ENCODE assay signal across 8 cellular contexts in the genomic region with DNA sequence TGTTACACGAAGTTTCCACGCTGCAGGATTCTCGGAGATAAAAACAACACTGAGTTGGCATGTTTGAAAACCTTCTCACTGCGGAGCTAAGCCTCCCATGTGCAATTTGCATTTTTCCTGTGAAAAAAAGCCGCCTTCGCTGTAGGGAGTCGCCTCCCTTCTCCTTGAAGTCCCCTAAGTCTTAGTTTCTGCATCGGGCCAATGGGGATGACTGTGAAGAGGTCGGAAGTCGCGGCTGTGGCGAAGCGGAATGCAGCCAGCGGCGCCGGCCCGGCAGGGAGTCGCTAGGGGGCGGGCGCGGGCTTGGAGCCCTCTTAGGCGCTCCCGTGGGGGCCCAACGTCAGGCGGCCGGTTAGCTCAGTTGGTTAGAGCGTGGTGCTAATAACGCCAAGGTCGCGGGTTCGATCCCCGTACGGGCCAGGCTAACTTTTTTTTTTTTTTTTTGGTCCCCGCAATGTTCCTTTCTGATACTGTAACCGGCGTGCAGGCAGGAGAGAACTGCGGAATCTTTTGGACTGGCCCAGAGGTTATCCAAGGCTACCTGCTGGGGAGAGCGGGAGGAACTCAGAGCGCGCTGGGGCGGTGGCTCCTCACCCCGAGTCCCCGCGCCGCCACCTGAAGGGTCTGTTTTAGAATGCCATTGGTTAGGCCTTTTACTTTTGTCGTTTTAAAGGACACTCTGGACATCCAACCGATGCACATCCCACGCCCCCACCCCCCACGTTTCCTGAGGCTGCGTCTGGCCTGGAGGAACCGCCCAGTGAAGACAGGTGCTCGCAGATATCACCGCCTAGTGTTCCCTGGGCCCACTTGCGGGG. TPM values are rescaled to one million over a fixed set of nuclear protein-coding genes. Genes with fewer than 3 reads are reported as not detected.
DNase-seq lines count a peak whose midpoint lies in the region; ATAC-seq and TF ChIP-seq lines count a peak whose summit lies in the region.

No MANE protein-coding gene starts in this region.

- H3K27ac Mint-ChIP-seq in GM23338: peak overlapping the region; percentile 98
- peak overlapping the region; percentile 92 for H3K27ac Mint-ChIP-seq in activated T-helper 1 cell treated with anti-CD3 and anti-CD28 coated beads, Interleukin-12 subunit alpha, Interleukin-12 subunit beta, Interleukin-2, Interleukin-4 antibody, amounts not matched to agents 30 ng/mL and 10 ng/mL and 1 ng/mL, durations not matched to agents 14 hours and 24 hours and 36 hours
- peak overlapping the region; percentile 95 to 99 (median 98) for H3K27ac Mint-ChIP-seq in naive thymus-derived CD4-positive, alpha-beta T cell
- peak overlapping the region; percentile 93 for H3K27ac Mint-ChIP-seq in stimulated activated memory B cell treated with anti-CD40 and anti-IgM and Interleukin-4, amounts not matched to agents 10 μg/mL and 1 μg/mL and 100 μg/mL, for 72 hours

- peaks cover 29% of the 10 kb centered on the region for H3K27me3 ChIP-seq in GM23338 (ENCODE audit: insufficient read depth)
- no peaks in the 10 kb centered on the region for H3K27me3 ChIP-seq in Karpas-422 (ENCODE audit: low read length)
- no peaks in the 10 kb centered on the region for H3K27me3 ChIP-seq in fibroblast of lung (ENCODE audit: control insufficient read depth, insufficient read depth, low read length)
- H3K27me3 ChIP-seq in naive thymus-derived CD4-positive, alpha-beta T cell (ENCODE audit: control insufficient read depth in 2 of 2, insufficient read depth in 2 of 2, low read length in 2 of 2): no peaks in the 10 kb centered on the region

- H3K4me3 ChIP-seq in GM23338 (peak overlapping the region; percentile 64), Karpas-422 (ENCODE audit: low read length) (peak overlapping the region; percentile 71), fibroblast of lung (replicated peaks in 1 of 4; ENCODE audit: control extremely low read depth in 1 of 4, insufficient read depth in 1 of 4, low read depth in 3 of 4, low read length in 4 of 4) (peak overlapping the region; percentile 47 to 65 (median 57))
- peak overlapping the region; percentile 84 for H3K4me3 ChIP-seq in naive thymus-derived CD4-positive, alpha-beta T cell (ENCODE audit: low read length)

- DNase-seq in EH (ENCODE audit: low read depth) (peak; percentile 95), GM23338 (ENCODE audit: low spot score) (peak; percentile 96), Karpas-422 (peak; percentile 98), RKO (ENCODE audit: low spot score) (peak; percentile 92), fibroblast of lung (ENCODE audit: low read depth in 2 of 2) (peak; percentile 89 to 95)
- peak; percentile 94 for DNase-seq in activated T-helper 1 cell treated with anti-CD3 and anti-CD28 coated beads, Interleukin-12 subunit alpha, Interleukin-12 subunit beta, Interleukin-2, Interleukin-4 antibody, amounts not matched to agents 30 ng/mL and 10 ng/mL and 1 ng/mL, durations not matched to agents 14 hours and 24 hours and 36 hours (ENCODE audit: low spot score)
- DNase-seq in naive thymus-derived CD4-positive, alpha-beta T cell: peak; percentile 90 to 99 (median 95)

- no peaks in the 10 kb centered on the region; the same call in 2 of the 3 replicates for H3K36me3 Mint-ChIP-seq in GM23338 (ENCODE audit: low read depth)
- H3K36me3 Mint-ChIP-seq in activated T-helper 1 cell treated with anti-CD3 and anti-CD28 coated beads, Interleukin-12 subunit alpha, Interleukin-12 subunit beta, Interleukin-2, Interleukin-4 antibody, amounts not matched to agents 30 ng/mL and 10 ng/mL and 1 ng/mL, durations not matched to agents 14 hours and 24 hours and 36 hours (ENCODE audit: low read depth): no peaks in the 10 kb centered on the region
- no peaks in the 10 kb centered on the region for H3K36me3 Mint-ChIP-seq in naive thymus-derived CD4-positive, alpha-beta T cell
- H3K36me3 Mint-ChIP-seq in stimulated activated memory B cell treated with anti-CD40 and anti-IgM and Interleukin-4, amounts not matched to agents 10 μg/mL and 1 μg/mL and 100 μg/mL, for 72 hours: no peaks in the 10 kb centered on the region

- peaks cover 27% of the 10 kb centered on the region for H3K4me1 ChIP-seq in GM23338 (ENCODE audit: insufficient read depth)
- peaks cover 60% of the 10 kb centered on the region for H3K4me1 ChIP-seq in Karpas-422 (ENCODE audit: low read length)
- H3K4me1 ChIP-seq in fibroblast of lung (ENCODE audit: control insufficient read depth, extremely low read depth, insufficient read depth, low read length): peaks cover 9% of the 10 kb centered on the region
- peaks cover 37 to 43% of the 10 kb centered on the region in 2 donors for H3K4me1 ChIP-seq in naive thymus-derived CD4-positive, alpha-beta T cell (ENCODE audit: control insufficient read depth in 2 of 2, insufficient read depth in 2 of 2, low read length in 2 of 2)

- H3K4me3 Mint-ChIP-seq in GM23338: peak overlapping the region; percentile 95
- peak overlapping the region; percentile 94 for H3K4me3 Mint-ChIP-seq in activated T-helper 1 cell treated with anti-CD3 and anti-CD28 coated beads, Interleukin-12 subunit alpha, Interleukin-12 subunit beta, Interleukin-2, Interleukin-4 antibody, amounts not matched to agents 30 ng/mL and 10 ng/mL and 1 ng/mL, durations not matched to agents 14 hours and 24 hours and 36 hours
- peak overlapping the region; percentile 91 to 99 (median 97) for H3K4me3 Mint-ChIP-seq in naive thymus-derived CD4-positive, alpha-beta T cell
- H3K4me3 Mint-ChIP-seq in stimulated activated memory B cell treated with anti-CD40 and anti-IgM and Interleukin-4, amounts not matched to agents 10 μg/mL and 1 μg/mL and 100 μg/mL, for 72 hours: peak overlapping the region; percentile 89

- peak overlapping the region; percentile 77 for H3K4me2 ChIP-seq in GM23338
- H3K4me2 ChIP-seq in Karpas-422 (ENCODE audit: low read depth, low read length, poor library complexity, severe bottlenecking): peak overlapping the region; percentile 96
- H3K4me2 ChIP-seq in fibroblast of lung (ENCODE audit: extremely low read depth, insufficient read depth, low read length): peak overlapping the region; percentile 99

- H3K36me3 ChIP-seq in GM23338 (ENCODE audit: insufficient read depth) (no peaks in the 10 kb centered on the region), Karpas-422 (ENCODE audit: insufficient read depth, low read length) (0 out of 2 replicates have a peak, but pooled peaks cover under 1% of the 10 kb centered on the region), fibroblast of lung (ENCODE audit: control insufficient read depth, insufficient read depth, low read length) (no peaks in the 10 kb centered on the region)
- peaks cover 0 to 3% (median 0%) of the 10 kb centered on the region in 3 experiments for H3K36me3 ChIP-seq in naive thymus-derived CD4-positive, alpha-beta T cell (ENCODE audit: control insufficient read depth in 2 of 3, insufficient read depth in 3 of 3, low read length in 3 of 3)

- peaks cover 26% of the 10 kb centered on the region for H3K4me1 Mint-ChIP-seq in GM23338
- H3K4me1 Mint-ChIP-seq in activated T-helper 1 cell treated with anti-CD3 and anti-CD28 coated beads, Interleukin-12 subunit alpha, Interleukin-12 subunit beta, Interleukin-2, Interleukin-4 antibody, amounts not matched to agents 30 ng/mL and 10 ng/mL and 1 ng/mL, durations not matched to agents 14 hours and 24 hours and 36 hours (ENCODE audit: low read depth): peaks cover 56% of the 10 kb centered on the region
- H3K4me1 Mint-ChIP-seq in naive thymus-derived CD4-positive, alpha-beta T cell: peaks cover 34 to 76% (median 64%) of the 10 kb centered on the region in 7 donors
- H3K4me1 Mint-ChIP-seq in stimulated activated memory B cell treated with anti-CD40 and anti-IgM and Interleukin-4, amounts not matched to agents 10 μg/mL and 1 μg/mL and 100 μg/mL, for 72 hours: peaks cover 64% of the 10 kb centered on the region

- intact Hi-C loops in activated T-helper 1 cell treated with anti-CD3 and anti-CD28 coated beads, Interleukin-12 subunit alpha, Interleukin-12 subunit beta, Interleukin-2, Interleukin-4 antibody, amounts not matched to agents 30 ng/mL and 10 ng/mL and 1 ng/mL, durations not matched to agents 14 hours and 24 hours and 36 hours (cut with micrococcal nuclease): loop anchor here (5.0 to 10.0 kb wide), 4 partner anchors 275 to 610 kb away; a partner anchor contains a TSS
- intact Hi-C loops in naive thymus-derived CD4-positive, alpha-beta T cell (cut with micrococcal nuclease): loop anchor here (1.0 to 5.0 kb wide), 9 partner anchors 192 to 610 kb away; a partner anchor contains a TSS

- H3F3A ChIP-seq in GM23338 (replicated peaks; ENCODE audit: low read depth): peaks cover 21% of the 10 kb centered on the region

- peak overlapping the region; percentile 95 for H2AFZ ChIP-seq in GM23338
- peak overlapping the region; percentile 97 for H2AFZ ChIP-seq in Karpas-422 (ENCODE audit: low read length)
- H2AFZ ChIP-seq in fibroblast of lung (ENCODE audit: low read length): peak overlapping the region; percentile 84

- CTCF ChIA-PET in naive thymus-derived CD4-positive, alpha-beta T cell (lab: Charles Lee): interaction anchor here (0.5 to 1.6 kb wide), 6 partner anchors 23 to 367 kb away, joined by 3 to 5 read pairs (median 3); no protein-coding TSS in a partner anchor

- peak; percentile 69 for ATAC-seq in GM23338
- ATAC-seq in naive thymus-derived CD4-positive, alpha-beta T cell: peak; percentile 77
- peak; percentile 87 for ATAC-seq in stimulated activated memory B cell treated with anti-CD40 and anti-IgM and Interleukin-4, amounts not matched to agents 10 μg/mL and 1 μg/mL and 100 μg/mL, for 72 hours

- H3K9me2 ChIP-seq in GM23338 (ENCODE audit: insufficient read depth): no peaks in the 10 kb centered on the region
- H3K9me2 ChIP-seq in Karpas-422 (replicated peaks; ENCODE audit: insufficient read depth, low read length): no peaks in the 10 kb centered on the region

- H4K20me1 ChIP-seq in GM23338 (replicated peaks; ENCODE audit: insufficient read depth) (no peaks in the 10 kb centered on the region), Karpas-422 (ENCODE audit: insufficient read depth, low read depth, low read length) (no peaks in the 10 kb centered on the region), fibroblast of lung (ENCODE audit: control insufficient read depth, extremely low read depth, insufficient read depth, low read length) (no peaks in the 10 kb centered on the region)

- POLR2A ChIA-PET in naive thymus-derived CD4-positive, alpha-beta T cell (lab: Charles Lee): interaction anchor here (0.6 to 5.6 kb wide), 8 partner anchors 12 to 368 kb away, joined by 3 to 40 read pairs (median 4); a partner anchor contains a TSS

- TF ChIP-seq CTCF in GM23338 (conservative IDR thresholded peaks at IDR 0.05; ENCODE audit: low read depth in 2 of 2) (peak; percentile 35 to 44), fibroblast of lung (conservative IDR thresholded peaks at IDR 0.05 in 1 of 2, IDR thresholded peaks at IDR 0.05 in 1 of 2; ENCODE audit: low read depth in 1 of 2, low read length in 2 of 2) (peak; percentile 65 to 70)

- no peaks in the 10 kb centered on the region for H3K9me3 ChIP-seq in Karpas-422 (ENCODE audit: low read length)
- H3K9me3 ChIP-seq in fibroblast of lung (ENCODE audit: control insufficient read depth, insufficient read depth, low read depth, low read length): no peaks in the 10 kb centered on the region
- no peaks in the 10 kb centered on the region for H3K9me3 ChIP-seq in naive thymus-derived CD4-positive, alpha-beta T cell (ENCODE audit: control insufficient read depth in 2 of 3, low read length in 3 of 3)

- peaks cover 44% of the 10 kb centered on the region for H3K27me3 Mint-ChIP-seq in GM23338 (ENCODE audit: insufficient read depth, low read depth, poor library complexity)
- peaks cover 3% of the 10 kb centered on the region for H3K27me3 Mint-ChIP-seq in activated T-helper 1 cell treated with anti-CD3 and anti-CD28 coated beads, Interleukin-12 subunit alpha, Interleukin-12 subunit beta, Interleukin-2, Interleukin-4 antibody, amounts not matched to agents 30 ng/mL and 10 ng/mL and 1 ng/mL, durations not matched to agents 14 hours and 24 hours and 36 hours (ENCODE audit: insufficient read depth)
- peaks cover 0 to 6% (median 0%) of the 10 kb centered on the region in 5 donors for H3K27me3 Mint-ChIP-seq in naive thymus-derived CD4-positive, alpha-beta T cell
- no peaks in the 10 kb centered on the region for H3K27me3 Mint-ChIP-seq in stimulated activated memory B cell treated with anti-CD40 and anti-IgM and Interleukin-4, amounts not matched to agents 10 μg/mL and 1 μg/mL and 100 μg/mL, for 72 hours

- H3K79me2 ChIP-seq in GM23338 (replicated peaks; ENCODE audit: insufficient read depth) (no peaks in the 10 kb centered on the region), Karpas-422 (ENCODE audit: low read length) (peaks cover 27% of the 10 kb centered on the region), fibroblast of lung (ENCODE audit: control insufficient read depth, insufficient read depth, low read length) (peaks cover 4% of the 10 kb centered on the region)

- H3K9me3 Mint-ChIP-seq in GM23338: 0 out of 3 replicates have a peak, but pooled peaks cover 5% of the 10 kb centered on the region
- no peaks in the 10 kb centered on the region for H3K9me3 Mint-ChIP-seq in activated T-helper 1 cell treated with anti-CD3 and anti-CD28 coated beads, Interleukin-12 subunit alpha, Interleukin-12 subunit beta, Interleukin-2, Interleukin-4 antibody, amounts not matched to agents 30 ng/mL and 10 ng/mL and 1 ng/mL, durations not matched to agents 14 hours and 24 hours and 36 hours
- peaks cover 0 to 16% (median 0%) of the 10 kb centered on the region in 11 donors for H3K9me3 Mint-ChIP-seq in naive thymus-derived CD4-positive, alpha-beta T cell
- H3K9me3 Mint-ChIP-seq in stimulated activated memory B cell treated with anti-CD40 and anti-IgM and Interleukin-4, amounts not matched to agents 10 μg/mL and 1 μg/mL and 100 μg/mL, for 72 hours: no peaks in the 10 kb centered on the region

- H3K27ac ChIP-seq in GM23338 (ENCODE audit: low read depth) (peak overlapping the region; percentile 85), Karpas-422 (ENCODE audit: low read length) (no peak overlapping the region), fibroblast of lung (ENCODE audit: insufficient read depth, low read length) (peak overlapping the region; percentile 69)
- H3K27ac ChIP-seq in naive thymus-derived CD4-positive, alpha-beta T cell (ENCODE audit: low read depth, low read length): peak overlapping the region; percentile 62

- H3K9ac ChIP-seq in Karpas-422 (ENCODE audit: low read length) (peak overlapping the region; percentile 73), fibroblast of lung (ENCODE audit: insufficient read depth, low read length) (peak overlapping the region; percentile 4)

RNA-seq across cellular contexts. Expression of a gene that starts 2.6 kb away (rescaled TPM):
- 8.0 and 10.0 TPM in 2 replicates for total RNA-seq in GM23338 (2014; rRNA removed; shearing (Covaris generic))
- 6.0 and 7.9 TPM in 2 replicates for polyA plus RNA-seq in GM23338 (2016; fragmentation: Nextera tagmentation; extraction: Ambion mirVana)
- 14.3 and 36.6 TPM in 2 replicates for total RNA-seq in Karpas-422 (2014; rRNA removed; shearing (Covaris generic); ENCODE audit: low replicate concordance)
- 17.7 and 19.5 TPM in 2 replicates for total RNA-seq in activated T-helper 1 cell treated with anti-CD3 and anti-CD28 coated beads, Interleukin-12 subunit alpha, Interleukin-12 subunit beta, Interleukin-2, Interleukin-4 antibody, amounts not matched to agents 30 ng/mL and 10 ng/mL and 1 ng/mL, durations not matched to agents 14 hours and 24 hours and 36 hours
- total RNA-seq in fibroblast of lung: 8.2 and 8.8 TPM in 2 replicates
- 5.7 and 6.6 TPM in 2 replicates for polyA plus RNA-seq in fibroblast of lung
- 3.9 and 4.5 TPM in 2 replicates for polyA plus RNA-seq in fibroblast of lung (2012)
- polyA minus RNA-seq in fibroblast of lung (ENCODE audit: low replicate concordance): 5.1 and 10.2 TPM in 2 replicates
- 10 to 100 TPM; 15.2 to 24.9 (median 22.4) TPM for total RNA-seq in naive thymus-derived CD4-positive, alpha-beta T cell
- polyA plus RNA-seq in naive thymus-derived CD4-positive, alpha-beta T cell: 10 to 100 TPM in 1 of 2 donors, 1 to 10 TPM in 1; 5.9 to 10.1 TPM

RNA-seq across cellular contexts. Expression of a gene that starts 12.0 kb away (rescaled TPM):
- total RNA-seq in GM23338 (2014; rRNA removed; shearing (Covaris generic)): 2.1 and 3.1 TPM in 2 replicates
- 3.1 and 4.7 TPM in 2 replicates for polyA plus RNA-seq in GM23338 (2016; fragmentation: Nextera tagmentation; extraction: Ambion mirVana)
- total RNA-seq in Karpas-422 (2014; rRNA removed; shearing (Covaris generic); ENCODE audit: low replicate concordance): 4.4 and 12.3 TPM in 2 replicates
- total RNA-seq in activated T-helper 1 cell treated with anti-CD3 and anti-CD28 coated beads, Interleukin-12 subunit alpha, Interleukin-12 subunit beta, Interleukin-2, Interleukin-4 antibody, amounts not matched to agents 30 ng/mL and 10 ng/mL and 1 ng/mL, durations not matched to agents 14 hours and 24 hours and 36 hours: 6.0 and 7.0 TPM in 2 replicates
- 3.6 and 4.3 TPM in 2 replicates for total RNA-seq in fibroblast of lung
- polyA plus RNA-seq in fibroblast of lung: 4.7 and 5.9 TPM in 2 replicates
- 4.5 TPM in 2 replicates for polyA plus RNA-seq in fibroblast of lung (2012)
- polyA minus RNA-seq in fibroblast of lung (ENCODE audit: low replicate concordance): 4.9 and 11.3 TPM in 2 replicates
- 1 to 10 TPM; 1.3 to 3.5 (median 1.9) TPM for total RNA-seq in naive thymus-derived CD4-positive, alpha-beta T cell
- 1 to 10 TPM; 1.6 to 1.9 TPM for polyA plus RNA-seq in naive thymus-derived CD4-positive, alpha-beta T cell

RNA-seq across cellular contexts. Expression of a gene that starts 45.7 kb away (rescaled TPM):
- total RNA-seq in GM23338 (2014; rRNA removed; shearing (Covaris generic)): 54.0 and 65.4 TPM in 2 replicates
- polyA plus RNA-seq in GM23338 (2016; fragmentation: Nextera tagmentation; extraction: Ambion mirVana): 63.1 and 64.9 TPM in 2 replicates
- total RNA-seq in Karpas-422 (2014; rRNA removed; shearing (Covaris generic); ENCODE audit: low replicate concordance): 37.9 and 44.4 TPM in 2 replicates
- 39.6 and 42.5 TPM in 2 replicates for total RNA-seq in activated T-helper 1 cell treated with anti-CD3 and anti-CD28 coated beads, Interleukin-12 subunit alpha, Interleukin-12 subunit beta, Interleukin-2, Interleukin-4 antibody, amounts not matched to agents 30 ng/mL and 10 ng/mL and 1 ng/mL, durations not matched to agents 14 hours and 24 hours and 36 hours
- 41.6 and 42.8 TPM in 2 replicates for total RNA-seq in fibroblast of lung
- polyA plus RNA-seq in fibroblast of lung: 71.8 and 84.1 TPM in 2 replicates
- polyA plus RNA-seq in fibroblast of lung (2012): 50.6 and 61.2 TPM in 2 replicates
- polyA minus RNA-seq in fibroblast of lung (ENCODE audit: low replicate concordance): 19.1 and 39.8 TPM in 2 replicates
- total RNA-seq in naive thymus-derived CD4-positive, alpha-beta T cell: 10 to 100 TPM; 16.8 to 34.4 (median 31.8) TPM
- polyA plus RNA-seq in naive thymus-derived CD4-positive, alpha-beta T cell: 10 to 100 TPM; 43.7 to 57.2 TPM

RNA-seq across cellular contexts. Expression of a gene that starts 45.8 kb away (rescaled TPM):
- total RNA-seq in GM23338 (2014; rRNA removed; shearing (Covaris generic)): 16.9 and 20.5 TPM in 2 replicates
- polyA plus RNA-seq in GM23338 (2016; fragmentation: Nextera tagmentation; extraction: Ambion mirVana) (4.8 and 5.2 TPM in 2 replicates), fibroblast of lung (9.2 and 10.5 TPM in 2 replicates)
- 10.3 and 11.8 TPM in 2 replicates for total RNA-seq in Karpas-422 (2014; rRNA removed; shearing (Covaris generic); ENCODE audit: low replicate concordance)
- total RNA-seq in activated T-helper 1 cell treated with anti-CD3 and anti-CD28 coated beads, Interleukin-12 subunit alpha, Interleukin-12 subunit beta, Interleukin-2, Interleukin-4 antibody, amounts not matched to agents 30 ng/mL and 10 ng/mL and 1 ng/mL, durations not matched to agents 14 hours and 24 hours and 36 hours: 9.5 and 10.1 TPM in 2 replicates
- 10.3 and 17.8 TPM in 2 replicates for total RNA-seq in fibroblast of lung
- polyA plus RNA-seq in fibroblast of lung (2012): 11.1 and 12.3 TPM in 2 replicates
- polyA minus RNA-seq in fibroblast of lung (ENCODE audit: low replicate concordance): 27.8 and 38.0 TPM in 2 replicates
- total RNA-seq in naive thymus-derived CD4-positive, alpha-beta T cell: 10 to 100 TPM in 3 of 5 experiments, 1 to 10 TPM in 2; 8.7 to 12.9 (median 11.4) TPM
- 1 to 10 TPM; 5.2 to 6.7 TPM for polyA plus RNA-seq in naive thymus-derived CD4-positive, alpha-beta T cell
